Comparison of ENCODE assay signal across 15 cellular contexts in genomic region chr4:25875281-25875745, GRCh38. TPM values are rescaled to one million over a fixed set of nuclear protein-coding genes. Genes with fewer than 3 reads are reported as not detected.
DNase-seq lines count a peak whose midpoint lies in the region; ATAC-seq, FAIRE-seq and TF ChIP-seq lines count a peak whose summit lies in the region.
"Had no signal": no experiment of that assay in that cellular context is flagged by ENCODE, and none has a peak within 500 bp of the region (broad histone marks: within the 10 kb centered on the region; RNA-seq: fewer than 3 reads in every experiment).

No MANE protein-coding gene starts in this region.

- DNase-seq in GM18507 (ENCODE audit: extremely low spot score, insufficient read length, low read depth) (no peak), T-helper 17 cell (no peak), frontal cortex (ENCODE audit: low spot score in 2 of 2) (no peak), HTR-8/SVneo (ENCODE audit: insufficient read length, low spot score) (no peak), nephron progenitor cell (no peak), hepatic stellate cell (ENCODE audit: low spot score) (no peak)
- DNase-seq: C1 segment of cervical spinal cord; effector CD8-positive, alpha-beta T cell; heart right ventricle; mammary epithelial cell; NCI-H526 treated with DMSO at 0.1 percent for 48 hours; retina; upper lobe of right lung had no signal

- peaks cover 7% of the 10 kb centered on the region for H3K4me1 Mint-ChIP-seq in T-helper 17 cell
- peaks cover 24% of the 10 kb centered on the region for H3K4me1 Mint-ChIP-seq in nephron progenitor cell

- H3K36me3 Mint-ChIP-seq in T-helper 17 cell (ENCODE audit: low read depth), result peaks cover 2% of the 10 kb centered on the region
- H3K36me3 Mint-ChIP-seq in nephron progenitor cell (ENCODE audit: low read depth), result no peaks in the 10 kb centered on the region

- H3K9me3 ChIP-seq in T-helper 17 cell (ENCODE audit: control insufficient read depth, low read length, poor library complexity, severe bottlenecking), result no peaks in the 10 kb centered on the region
- H3K9me3 ChIP-seq: heart right ventricle, upper lobe of right lung had no signal

- H3K27me3 Mint-ChIP-seq in T-helper 17 cell (no peaks in the 10 kb centered on the region), nephron progenitor cell (ENCODE audit: low read depth, poor library complexity) (no peaks in the 10 kb centered on the region)

- no peaks in the 10 kb centered on the region for H3K9me3 Mint-ChIP-seq in nephron progenitor cell

- FAIRE-seq in GM18507 (lab: Jason Lieb, UNC) (peak; percentile 96), frontal cortex (lab: Jason Lieb, UNC) (no peak), HTR-8/SVneo (lab: Jason Lieb, UNC) (no peak)

- no peak overlapping the region for H3K4me3 Mint-ChIP-seq in T-helper 17 cell
- H3K4me3 Mint-ChIP-seq in nephron progenitor cell, result no peak overlapping the region

- H3K27ac Mint-ChIP-seq in T-helper 17 cell, result no peak overlapping the region
- no peak overlapping the region for H3K27ac Mint-ChIP-seq in nephron progenitor cell

- peak; percentile 69 for ATAC-seq in GM21447 (IDR thresholded peaks at IDR 0.05; ENCODE audit: unreplicated experiment)
- peak; percentile 60 for ATAC-seq in HG03097 (IDR thresholded peaks at IDR 0.05; ENCODE audit: low FRiP score, unreplicated experiment)
- peak; percentile 46 for ATAC-seq in T-helper 17 cell
- ATAC-seq: heart right ventricle, upper lobe of right lung had no signal

- TF ChIP-seq CTCF in nephron progenitor cell (IDR thresholded peaks at IDR 0.05), result no peak

RNA-seq across cellular contexts. Expression of gene SEL1L3, which starts 12.5 kb away (rescaled TPM):
- 10 to 100 TPM; 56.5 to 59.0 TPM for total RNA-seq in T-helper 17 cell
- 87.2 TPM for total RNA-seq in frontal cortex

RNA-seq across cellular contexts. Expression of gene SMIM20, which starts 38.7 kb away (rescaled TPM):
- total RNA-seq in T-helper 17 cell, result 10 to 100 TPM; 11.0 to 12.5 TPM
- total RNA-seq in frontal cortex, result 14.7 TPM
